Comparison of ENCODE assay signal across 1 cellular context in the genomic region with DNA sequence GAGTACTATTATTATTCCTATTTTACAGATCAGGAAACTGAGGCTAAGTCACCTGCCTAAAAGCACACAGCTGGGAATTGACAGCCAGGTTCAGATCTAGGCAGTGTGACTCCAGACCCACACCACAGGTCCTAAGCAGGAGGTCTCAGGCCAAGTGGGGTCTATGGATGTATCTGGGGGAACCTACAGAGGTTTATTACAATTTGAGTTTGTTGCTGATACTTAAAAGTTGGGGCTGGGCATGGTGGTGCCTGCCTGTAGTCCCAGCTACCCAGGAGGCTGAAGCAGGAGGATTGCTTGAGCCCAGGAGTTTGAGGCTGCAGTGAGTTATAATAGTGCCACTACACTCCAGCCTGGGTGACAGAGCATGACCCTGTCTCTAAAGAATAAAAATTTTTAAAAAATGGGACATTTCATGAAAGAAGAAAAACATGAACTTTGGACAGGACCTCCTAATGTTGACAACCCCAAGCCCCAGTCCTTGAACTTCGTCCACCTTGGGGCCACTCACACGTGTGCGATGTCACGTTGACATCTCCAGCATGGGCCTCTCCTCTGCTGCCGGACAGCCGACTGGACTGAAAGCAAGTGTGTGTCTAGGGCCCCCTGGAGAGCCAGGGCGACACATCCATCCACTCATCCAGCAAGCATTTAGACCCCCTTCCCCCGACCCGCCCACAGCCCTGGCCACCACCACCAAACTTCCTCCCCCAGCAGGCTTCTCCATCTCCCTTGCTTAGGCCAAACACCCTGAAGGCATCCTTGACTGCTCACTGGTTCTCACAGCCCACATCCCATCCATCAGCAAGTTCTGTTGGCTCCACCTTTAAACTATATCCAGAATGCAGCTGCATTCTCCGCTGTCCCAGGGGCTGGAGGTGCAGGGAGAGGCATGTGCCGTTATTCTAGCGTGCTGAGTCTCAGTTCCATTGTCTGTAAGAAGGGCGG.
TF ChIP-seq lines count a peak whose summit lies in the region.

No MANE protein-coding gene starts in this region.

TF ChIP-seq in HepG2, 621 proteins besides CTCF, POLR2A, EP300 and RAD21 (continues in another document):
- TF ChIP-seq DMAP1 (CRISPR knock-in tag; IDR thresholded peaks at IDR 0.05) = peak; percentile 98
- no peak for TF ChIP-seq ZNF256 (CRISPR knock-in tag; conservative IDR thresholded peaks at IDR 0.05)
- TF ChIP-seq, protein P1, sequence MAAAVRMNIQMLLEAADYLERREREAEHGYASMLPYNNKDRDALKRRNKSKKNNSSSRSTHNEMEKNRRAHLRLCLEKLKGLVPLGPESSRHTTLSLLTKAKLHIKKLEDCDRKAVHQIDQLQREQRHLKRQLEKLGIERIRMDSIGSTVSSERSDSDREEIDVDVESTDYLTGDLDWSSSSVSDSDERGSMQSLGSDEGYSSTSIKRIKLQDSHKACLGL (CRISPR knock-in tag; IDR thresholded peaks at IDR 0.05) = peak; percentile 57; the same call in 1 of the 2 replicates
- TF ChIP-seq, protein P2, sequence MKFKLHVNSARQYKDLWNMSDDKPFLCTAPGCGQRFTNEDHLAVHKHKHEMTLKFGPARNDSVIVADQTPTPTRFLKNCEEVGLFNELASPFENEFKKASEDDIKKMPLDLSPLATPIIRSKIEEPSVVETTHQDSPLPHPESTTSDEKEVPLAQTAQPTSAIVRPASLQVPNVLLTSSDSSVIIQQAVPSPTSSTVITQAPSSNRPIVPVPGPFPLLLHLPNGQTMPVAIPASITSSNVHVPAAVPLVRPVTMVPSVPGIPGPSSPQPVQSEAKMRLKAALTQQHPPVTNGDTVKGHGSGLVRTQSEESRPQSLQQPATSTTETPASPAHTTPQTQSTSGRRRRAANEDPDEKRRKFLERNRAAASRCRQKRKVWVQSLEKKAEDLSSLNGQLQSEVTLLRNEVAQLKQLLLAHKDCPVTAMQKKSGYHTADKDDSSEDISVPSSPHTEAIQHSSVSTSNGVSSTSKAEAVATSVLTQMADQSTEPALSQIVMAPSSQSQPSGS (CRISPR knock-in tag; IDR thresholded peaks at IDR 0.05) = peak; percentile 97
- TF ChIP-seq, protein P3, sequence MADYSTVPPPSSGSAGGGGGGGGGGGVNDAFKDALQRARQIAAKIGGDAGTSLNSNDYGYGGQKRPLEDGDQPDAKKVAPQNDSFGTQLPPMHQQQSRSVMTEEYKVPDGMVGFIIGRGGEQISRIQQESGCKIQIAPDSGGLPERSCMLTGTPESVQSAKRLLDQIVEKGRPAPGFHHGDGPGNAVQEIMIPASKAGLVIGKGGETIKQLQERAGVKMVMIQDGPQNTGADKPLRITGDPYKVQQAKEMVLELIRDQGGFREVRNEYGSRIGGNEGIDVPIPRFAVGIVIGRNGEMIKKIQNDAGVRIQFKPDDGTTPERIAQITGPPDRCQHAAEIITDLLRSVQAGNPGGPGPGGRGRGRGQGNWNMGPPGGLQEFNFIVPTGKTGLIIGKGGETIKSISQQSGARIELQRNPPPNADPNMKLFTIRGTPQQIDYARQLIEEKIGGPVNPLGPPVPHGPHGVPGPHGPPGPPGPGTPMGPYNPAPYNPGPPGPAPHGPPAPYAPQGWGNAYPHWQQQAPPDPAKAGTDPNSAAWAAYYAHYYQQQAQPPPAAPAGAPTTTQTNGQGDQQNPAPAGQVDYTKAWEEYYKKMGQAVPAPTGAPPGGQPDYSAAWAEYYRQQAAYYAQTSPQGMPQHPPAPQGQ (CRISPR knock-in tag; IDR thresholded peaks at IDR 0.05; ENCODE audit: borderline replicate concordance) = peak; percentile 96; the same call in 1 of the 2 replicates
- TF ChIP-seq MATR3 (CRISPR knock-in tag; IDR thresholded peaks at IDR 0.05) = no peak
- peak; percentile 72 for TF ChIP-seq KMT2A (CRISPR knock-in tag; IDR thresholded peaks at IDR 0.05)
- TF ChIP-seq TAF15 (IDR thresholded peaks at IDR 0.05; ENCODE audit: low read depth, low read length, poor library complexity, severe bottlenecking) = no peak
- TF ChIP-seq KMT2B (CRISPR knock-in tag; IDR thresholded peaks at IDR 0.05) = peak; percentile 60
- peak; percentile 100 for TF ChIP-seq MEIS2 (CRISPR knock-in tag; IDR thresholded peaks at IDR 0.05)
- TF ChIP-seq SRY (CRISPR knock-in tag; IDR thresholded peaks at IDR 0.05) = peak; percentile 68; the same call in 1 of the 2 replicates
- TF ChIP-seq ZBTB1 (CRISPR knock-in tag; IDR thresholded peaks at IDR 0.05; ENCODE audit: borderline replicate concordance) = no peak
- peak; percentile 97; the same call in 1 of the 2 replicates for TF ChIP-seq ZNF136 (CRISPR knock-in tag; IDR thresholded peaks at IDR 0.05; ENCODE audit: low read depth)
- TF ChIP-seq, protein P4, sequence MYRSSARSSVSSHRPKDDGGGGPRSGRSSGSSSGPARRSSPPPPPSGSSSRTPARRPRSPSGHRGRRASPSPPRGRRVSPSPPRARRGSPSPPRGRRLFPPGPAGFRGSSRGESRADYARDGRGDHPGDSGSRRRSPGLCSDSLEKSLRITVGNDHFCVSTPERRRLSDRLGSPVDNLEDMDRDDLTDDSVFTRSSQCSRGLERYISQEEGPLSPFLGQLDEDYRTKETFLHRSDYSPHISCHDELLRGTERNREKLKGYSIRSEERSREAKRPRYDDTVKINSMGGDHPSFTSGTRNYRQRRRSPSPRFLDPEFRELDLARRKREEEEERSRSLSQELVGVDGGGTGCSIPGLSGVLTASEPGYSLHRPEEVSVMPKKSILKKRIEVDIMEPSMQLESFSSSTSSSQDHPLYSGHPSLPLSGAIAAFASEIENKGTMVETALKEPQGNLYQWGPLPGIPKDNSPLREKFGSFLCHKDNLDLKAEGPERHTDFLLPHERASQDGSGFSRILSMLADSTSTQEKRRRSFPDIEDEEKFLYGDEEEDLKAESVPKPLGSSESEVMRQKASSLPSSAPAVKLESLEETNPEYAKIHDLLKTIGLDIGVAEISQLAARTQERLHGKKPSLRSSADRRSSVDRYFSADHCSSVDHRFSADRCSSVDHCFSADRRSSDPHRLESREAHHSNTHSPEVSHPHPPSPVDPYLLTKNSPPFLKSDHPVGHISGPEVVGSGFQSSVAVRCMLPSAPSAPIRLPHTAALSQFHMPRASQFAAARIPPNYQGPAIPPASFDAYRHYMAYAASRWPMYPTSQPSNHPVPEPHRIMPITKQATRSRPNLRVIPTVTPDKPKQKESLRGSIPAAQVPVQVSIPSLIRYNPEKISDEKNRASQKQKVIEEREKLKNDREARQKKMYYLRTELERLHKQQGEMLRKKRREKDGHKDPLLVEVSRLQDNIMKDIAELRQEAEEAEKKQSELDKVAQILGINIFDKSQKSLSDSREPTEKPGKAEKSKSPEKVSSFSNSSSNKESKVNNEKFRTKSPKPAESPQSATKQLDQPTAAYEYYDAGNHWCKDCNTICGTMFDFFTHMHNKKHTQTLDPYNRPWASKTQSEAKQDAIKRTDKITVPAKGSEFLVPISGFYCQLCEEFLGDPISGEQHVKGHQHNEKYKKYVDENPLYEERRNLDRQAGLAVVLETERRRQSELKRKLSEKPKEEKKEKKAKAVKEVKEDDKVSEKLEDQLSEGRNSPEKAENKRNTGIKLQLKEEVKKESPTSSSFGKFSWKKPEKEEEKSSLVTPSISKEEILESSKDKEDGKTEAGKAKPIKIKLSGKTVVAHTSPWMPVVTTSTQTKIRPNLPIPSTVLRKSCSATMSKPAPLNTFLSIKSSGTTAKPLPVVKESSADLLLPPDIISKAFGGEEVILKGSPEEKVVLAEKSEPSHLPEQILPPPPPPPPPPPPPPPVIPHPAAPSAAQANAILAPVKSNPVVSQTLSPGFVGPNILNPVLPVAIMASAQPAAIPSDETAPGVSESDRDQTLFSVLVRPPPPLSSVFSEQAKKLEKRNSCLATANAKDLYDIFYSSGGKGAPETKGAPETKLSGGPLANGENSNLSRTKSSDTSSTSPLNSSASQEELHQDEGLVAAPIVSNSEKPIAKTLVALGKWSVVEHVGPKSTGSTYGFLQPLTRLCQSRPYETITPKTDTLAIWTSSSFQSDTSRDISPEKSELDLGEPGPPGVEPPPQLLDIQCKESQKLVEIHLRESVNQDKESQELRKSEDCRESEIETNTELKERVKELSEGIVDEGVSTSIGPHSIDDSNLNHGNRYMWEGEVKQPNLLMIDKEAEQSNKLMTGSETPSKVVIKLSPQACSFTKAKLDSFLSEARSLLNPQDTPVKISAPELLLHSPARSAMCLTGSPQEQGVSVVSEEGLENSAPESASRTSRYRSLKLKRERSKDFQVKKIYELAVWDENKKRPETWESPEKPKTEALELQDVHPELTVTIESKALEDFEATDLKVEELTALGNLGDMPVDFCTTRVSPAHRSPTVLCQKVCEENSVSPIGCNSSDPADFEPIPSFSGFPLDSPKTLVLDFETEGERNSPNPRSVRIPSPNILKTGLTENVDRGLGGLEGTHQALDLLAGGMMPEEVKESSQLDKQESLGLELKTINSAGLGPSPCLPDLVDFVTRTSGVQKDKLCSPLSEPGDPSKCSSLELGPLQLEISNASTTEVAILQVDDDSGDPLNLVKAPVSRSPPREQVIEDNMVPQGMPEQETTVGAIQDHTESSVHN (CRISPR knock-in tag; IDR thresholded peaks at IDR 0.05) = peak; percentile 79; the same call in 1 of the 2 replicates
- TF ChIP-seq, protein P5, sequence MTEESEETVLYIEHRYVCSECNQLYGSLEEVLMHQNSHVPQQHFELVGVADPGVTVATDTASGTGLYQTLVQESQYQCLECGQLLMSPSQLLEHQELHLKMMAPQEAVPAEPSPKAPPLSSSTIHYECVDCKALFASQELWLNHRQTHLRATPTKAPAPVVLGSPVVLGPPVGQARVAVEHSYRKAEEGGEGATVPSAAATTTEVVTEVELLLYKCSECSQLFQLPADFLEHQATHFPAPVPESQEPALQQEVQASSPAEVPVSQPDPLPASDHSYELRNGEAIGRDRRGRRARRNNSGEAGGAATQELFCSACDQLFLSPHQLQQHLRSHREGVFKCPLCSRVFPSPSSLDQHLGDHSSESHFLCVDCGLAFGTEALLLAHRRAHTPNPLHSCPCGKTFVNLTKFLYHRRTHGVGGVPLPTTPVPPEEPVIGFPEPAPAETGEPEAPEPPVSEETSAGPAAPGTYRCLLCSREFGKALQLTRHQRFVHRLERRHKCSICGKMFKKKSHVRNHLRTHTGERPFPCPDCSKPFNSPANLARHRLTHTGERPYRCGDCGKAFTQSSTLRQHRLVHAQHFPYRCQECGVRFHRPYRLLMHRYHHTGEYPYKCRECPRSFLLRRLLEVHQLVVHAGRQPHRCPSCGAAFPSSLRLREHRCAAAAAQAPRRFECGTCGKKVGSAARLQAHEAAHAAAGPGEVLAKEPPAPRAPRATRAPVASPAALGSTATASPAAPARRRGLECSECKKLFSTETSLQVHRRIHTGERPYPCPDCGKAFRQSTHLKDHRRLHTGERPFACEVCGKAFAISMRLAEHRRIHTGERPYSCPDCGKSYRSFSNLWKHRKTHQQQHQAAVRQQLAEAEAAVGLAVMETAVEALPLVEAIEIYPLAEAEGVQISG (CRISPR knock-in tag; IDR thresholded peaks at IDR 0.05) = peak; percentile 94
- TF ChIP-seq ZNF678 (CRISPR knock-in tag; IDR thresholded peaks at IDR 0.05) = peak; percentile 54; the same call in 1 of the 2 replicates
- TF ChIP-seq, protein P6, sequence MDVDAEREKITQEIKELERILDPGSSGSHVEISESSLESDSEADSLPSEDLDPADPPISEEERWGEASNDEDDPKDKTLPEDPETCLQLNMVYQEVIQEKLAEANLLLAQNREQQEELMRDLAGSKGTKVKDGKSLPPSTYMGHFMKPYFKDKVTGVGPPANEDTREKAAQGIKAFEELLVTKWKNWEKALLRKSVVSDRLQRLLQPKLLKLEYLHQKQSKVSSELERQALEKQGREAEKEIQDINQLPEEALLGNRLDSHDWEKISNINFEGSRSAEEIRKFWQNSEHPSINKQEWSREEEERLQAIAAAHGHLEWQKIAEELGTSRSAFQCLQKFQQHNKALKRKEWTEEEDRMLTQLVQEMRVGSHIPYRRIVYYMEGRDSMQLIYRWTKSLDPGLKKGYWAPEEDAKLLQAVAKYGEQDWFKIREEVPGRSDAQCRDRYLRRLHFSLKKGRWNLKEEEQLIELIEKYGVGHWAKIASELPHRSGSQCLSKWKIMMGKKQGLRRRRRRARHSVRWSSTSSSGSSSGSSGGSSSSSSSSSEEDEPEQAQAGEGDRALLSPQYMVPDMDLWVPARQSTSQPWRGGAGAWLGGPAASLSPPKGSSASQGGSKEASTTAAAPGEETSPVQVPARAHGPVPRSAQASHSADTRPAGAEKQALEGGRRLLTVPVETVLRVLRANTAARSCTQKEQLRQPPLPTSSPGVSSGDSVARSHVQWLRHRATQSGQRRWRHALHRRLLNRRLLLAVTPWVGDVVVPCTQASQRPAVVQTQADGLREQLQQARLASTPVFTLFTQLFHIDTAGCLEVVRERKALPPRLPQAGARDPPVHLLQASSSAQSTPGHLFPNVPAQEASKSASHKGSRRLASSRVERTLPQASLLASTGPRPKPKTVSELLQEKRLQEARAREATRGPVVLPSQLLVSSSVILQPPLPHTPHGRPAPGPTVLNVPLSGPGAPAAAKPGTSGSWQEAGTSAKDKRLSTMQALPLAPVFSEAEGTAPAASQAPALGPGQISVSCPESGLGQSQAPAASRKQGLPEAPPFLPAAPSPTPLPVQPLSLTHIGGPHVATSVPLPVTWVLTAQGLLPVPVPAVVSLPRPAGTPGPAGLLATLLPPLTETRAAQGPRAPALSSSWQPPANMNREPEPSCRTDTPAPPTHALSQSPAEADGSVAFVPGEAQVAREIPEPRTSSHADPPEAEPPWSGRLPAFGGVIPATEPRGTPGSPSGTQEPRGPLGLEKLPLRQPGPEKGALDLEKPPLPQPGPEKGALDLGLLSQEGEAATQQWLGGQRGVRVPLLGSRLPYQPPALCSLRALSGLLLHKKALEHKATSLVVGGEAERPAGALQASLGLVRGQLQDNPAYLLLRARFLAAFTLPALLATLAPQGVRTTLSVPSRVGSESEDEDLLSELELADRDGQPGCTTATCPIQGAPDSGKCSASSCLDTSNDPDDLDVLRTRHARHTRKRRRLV (CRISPR knock-in tag; IDR thresholded peaks at IDR 0.05) = 0 out of 2 replicates have a peak, but pooled peaks have one; percentile 4
- peak; percentile 94 for TF ChIP-seq ZKSCAN8 (CRISPR knock-in tag; IDR thresholded peaks at IDR 0.05; ENCODE audit: borderline replicate concordance)
- no peak for TF ChIP-seq ZFP62 (CRISPR knock-in tag; IDR thresholded peaks at IDR 0.05)
- TF ChIP-seq, protein P7, sequence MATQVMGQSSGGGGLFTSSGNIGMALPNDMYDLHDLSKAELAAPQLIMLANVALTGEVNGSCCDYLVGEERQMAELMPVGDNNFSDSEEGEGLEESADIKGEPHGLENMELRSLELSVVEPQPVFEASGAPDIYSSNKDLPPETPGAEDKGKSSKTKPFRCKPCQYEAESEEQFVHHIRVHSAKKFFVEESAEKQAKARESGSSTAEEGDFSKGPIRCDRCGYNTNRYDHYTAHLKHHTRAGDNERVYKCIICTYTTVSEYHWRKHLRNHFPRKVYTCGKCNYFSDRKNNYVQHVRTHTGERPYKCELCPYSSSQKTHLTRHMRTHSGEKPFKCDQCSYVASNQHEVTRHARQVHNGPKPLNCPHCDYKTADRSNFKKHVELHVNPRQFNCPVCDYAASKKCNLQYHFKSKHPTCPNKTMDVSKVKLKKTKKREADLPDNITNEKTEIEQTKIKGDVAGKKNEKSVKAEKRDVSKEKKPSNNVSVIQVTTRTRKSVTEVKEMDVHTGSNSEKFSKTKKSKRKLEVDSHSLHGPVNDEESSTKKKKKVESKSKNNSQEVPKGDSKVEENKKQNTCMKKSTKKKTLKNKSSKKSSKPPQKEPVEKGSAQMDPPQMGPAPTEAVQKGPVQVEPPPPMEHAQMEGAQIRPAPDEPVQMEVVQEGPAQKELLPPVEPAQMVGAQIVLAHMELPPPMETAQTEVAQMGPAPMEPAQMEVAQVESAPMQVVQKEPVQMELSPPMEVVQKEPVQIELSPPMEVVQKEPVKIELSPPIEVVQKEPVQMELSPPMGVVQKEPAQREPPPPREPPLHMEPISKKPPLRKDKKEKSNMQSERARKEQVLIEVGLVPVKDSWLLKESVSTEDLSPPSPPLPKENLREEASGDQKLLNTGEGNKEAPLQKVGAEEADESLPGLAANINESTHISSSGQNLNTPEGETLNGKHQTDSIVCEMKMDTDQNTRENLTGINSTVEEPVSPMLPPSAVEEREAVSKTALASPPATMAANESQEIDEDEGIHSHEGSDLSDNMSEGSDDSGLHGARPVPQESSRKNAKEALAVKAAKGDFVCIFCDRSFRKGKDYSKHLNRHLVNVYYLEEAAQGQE (IDR thresholded peaks at IDR 0.05; ENCODE audit: borderline replicate concordance in 1 of 2, low read depth in 1 of 2, low read length in 2 of 2) = peak in 1 of 2 experiments; percentile 72; a peak in 1 of 4 replicates
